In the genomic region with DNA sequence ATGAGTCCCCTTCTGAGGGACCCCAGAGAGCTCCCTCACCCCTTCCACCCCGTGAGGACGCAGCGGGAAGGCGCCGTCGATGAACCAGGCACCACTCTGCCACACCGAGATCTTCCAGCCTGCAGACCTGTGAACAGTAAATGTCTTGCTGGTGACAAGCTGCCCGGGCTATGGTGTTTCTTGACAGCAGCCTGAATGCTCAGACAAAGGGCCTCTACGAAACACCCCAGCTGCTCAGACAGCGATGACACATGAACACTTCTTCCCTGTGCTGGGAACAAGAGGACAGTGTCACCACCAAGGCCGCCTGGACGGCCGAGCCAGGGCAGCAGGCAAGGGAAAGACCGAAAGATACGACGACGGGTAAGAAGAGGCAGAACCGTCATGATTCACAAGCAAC, we compare ENCODE assay signal across 2 cellular contexts.
TF ChIP-seq lines count a peak whose summit lies in the region.

No MANE protein-coding gene starts in this region.

TF ChIP-seq in IMR-90, 13 proteins besides CTCF, POLR2A, EP300 and RAD21:
- TF ChIP-seq SMC3 (IDR thresholded peaks at IDR 0.05; ENCODE audit: low read depth, low read length): no peak
- no peak for TF ChIP-seq CEBPB (IDR thresholded peaks at IDR 0.05; ENCODE audit: low read depth, low read length)
- no peak for TF ChIP-seq RCOR1 (IDR thresholded peaks at IDR 0.05; ENCODE audit: insufficient replicate concordance, low read length)
- TF ChIP-seq, protein P1, sequence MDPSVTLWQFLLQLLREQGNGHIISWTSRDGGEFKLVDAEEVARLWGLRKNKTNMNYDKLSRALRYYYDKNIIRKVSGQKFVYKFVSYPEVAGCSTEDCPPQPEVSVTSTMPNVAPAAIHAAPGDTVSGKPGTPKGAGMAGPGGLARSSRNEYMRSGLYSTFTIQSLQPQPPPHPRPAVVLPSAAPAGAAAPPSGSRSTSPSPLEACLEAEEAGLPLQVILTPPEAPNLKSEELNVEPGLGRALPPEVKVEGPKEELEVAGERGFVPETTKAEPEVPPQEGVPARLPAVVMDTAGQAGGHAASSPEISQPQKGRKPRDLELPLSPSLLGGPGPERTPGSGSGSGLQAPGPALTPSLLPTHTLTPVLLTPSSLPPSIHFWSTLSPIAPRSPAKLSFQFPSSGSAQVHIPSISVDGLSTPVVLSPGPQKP (IDR thresholded peaks at IDR 0.05; ENCODE audit: borderline replicate concordance, low read depth, low read length): no peak
- TF ChIP-seq MAFK (IDR thresholded peaks at IDR 0.05; ENCODE audit: low read depth, low read length): no peak

TF ChIP-seq in HepG2, 621 proteins besides CTCF, POLR2A, EP300 and RAD21:
- TF ChIP-seq ZBTB38 (CRISPR knock-in tag; IDR thresholded peaks at IDR 0.05) (0 out of 2 replicates have a peak, but pooled peaks have one; percentile 26), ZNF354B (CRISPR knock-in tag; IDR thresholded peaks at IDR 0.05) (no peak)
TF ChIP-seq in HepG2: peak in this region for 1.
